8 cellular contexts compared by ENCODE assay signal in genomic region chr5:55712023-55712859, GRCh38. TPM values are rescaled to one million over a fixed set of nuclear protein-coding genes. Genes with fewer than 3 reads are reported as not detected.
DNase-seq lines count a peak whose midpoint lies in the region; ATAC-seq and TF ChIP-seq lines count a peak whose summit lies in the region.

SLC38A9 (minus strand) TSS chr5:55712324; CDS start chr5:55697958, 14,366 bp downstream.

- DNase-seq in DMS 273 treated with DMSO at 0.1 percent for 48 hours (lab: John Stamatoyannopoulos, UW), result peak; percentile 90
- peak; percentile 48 for DNase-seq in OCI-M2 (lab: John Stamatoyannopoulos, UW; ENCODE audit: unreplicated experiment)
- DNase-seq in activated T-cell treated with anti-CD3 and anti-CD28 coated beads for 4 hours, result peak; percentile 87
- DNase-seq in erythroblast (lab: John Stamatoyannopoulos, UW), result peak; percentile 93 to 96
- peak; percentile 95 for DNase-seq in stimulated activated CD8-positive, alpha-beta memory T cell treated with anti-CD3 and anti-CD28 coated beads, Interleukin-4, amount 100 ng/mL, for 48 hours

- H3K4me1 Mint-ChIP-seq in IgD-negative memory B cell, result peaks cover 10 to 34% (median 18%) of the 10 kb centered on the region in 3 donors

- peak within 1 kb of the TSS; percentile 36 to 56 for H3K27ac ChIP-seq in mucosa of rectum (ENCODE audit: low read depth in 2 of 2, low read length in 2 of 2)

- H3K9me3 Mint-ChIP-seq in IgD-negative memory B cell, result peaks cover 0 to 5% (median 5%) of the 10 kb centered on the region in 3 donors

- H3K4me3 ChIP-seq in mucosa of rectum (ENCODE audit: low read length in 2 of 2), result peak within 1 kb of the TSS; percentile 85 to 99

- peak; percentile 99 for ATAC-seq in GM21529 (IDR thresholded peaks at IDR 0.05; ENCODE audit: unreplicated experiment)

- H3K27me3 ChIP-seq in mucosa of rectum (ENCODE audit: control insufficient read depth in 2 of 2, insufficient read depth in 2 of 2, low read length in 2 of 2), result no peaks in the 10 kb centered on the region

- H3K9ac ChIP-seq in mucosa of rectum (ENCODE audit: low read depth in 1 of 2, low read length in 2 of 2), result peak within 1 kb of the TSS; percentile 77 to 87

- H3K27ac Mint-ChIP-seq in IgD-negative memory B cell, result peak within 1 kb of the TSS; percentile 87 to 96 (median 93)

- peaks cover 7% of the 10 kb centered on the region for H3K27me3 Mint-ChIP-seq in IgD-negative memory B cell

- peaks cover 5 to 6% of the 10 kb centered on the region in 2 donors for H3K4me1 ChIP-seq in mucosa of rectum (ENCODE audit: control insufficient read depth in 2 of 2, insufficient read depth in 2 of 2, low read length in 2 of 2)

- H3K36me3 ChIP-seq in mucosa of rectum (ENCODE audit: control insufficient read depth in 2 of 2, insufficient read depth in 2 of 2, low read length in 2 of 2), result peaks cover 0 to 3% of the 10 kb centered on the region in 2 donors

- H3K9me3 ChIP-seq in mucosa of rectum (ENCODE audit: control insufficient read depth in 2 of 2, low read length in 2 of 2), result no peaks in the 10 kb centered on the region

- peak within 1 kb of the TSS; percentile 96 to 100 (median 100) for H3K4me3 Mint-ChIP-seq in IgD-negative memory B cell

- H3K36me3 Mint-ChIP-seq in IgD-negative memory B cell, result peaks cover 4% of the 10 kb centered on the region

- TF ChIP-seq POLR2A in erythroblast (IDR thresholded peaks at IDR 0.05; ENCODE audit: low read length), result peak; percentile 42

RNA-seq across cellular contexts. Expression of gene SLC38A9, which starts in this region (rescaled TPM):
- 24.3 TPM for polyA plus RNA-seq in IgD-negative memory B cell

Comparison
In these comparisons a context has a peak if more than half of its experiments do, and no peak if none do; other contexts are left out.
1. Peak in every context shown above with its lines: DNase-seq, ATAC-seq, H3K4me3 ChIP-seq and H3K27ac ChIP-seq.